Comparison of ENCODE assay signal across 32 cellular contexts in the genomic region with DNA sequence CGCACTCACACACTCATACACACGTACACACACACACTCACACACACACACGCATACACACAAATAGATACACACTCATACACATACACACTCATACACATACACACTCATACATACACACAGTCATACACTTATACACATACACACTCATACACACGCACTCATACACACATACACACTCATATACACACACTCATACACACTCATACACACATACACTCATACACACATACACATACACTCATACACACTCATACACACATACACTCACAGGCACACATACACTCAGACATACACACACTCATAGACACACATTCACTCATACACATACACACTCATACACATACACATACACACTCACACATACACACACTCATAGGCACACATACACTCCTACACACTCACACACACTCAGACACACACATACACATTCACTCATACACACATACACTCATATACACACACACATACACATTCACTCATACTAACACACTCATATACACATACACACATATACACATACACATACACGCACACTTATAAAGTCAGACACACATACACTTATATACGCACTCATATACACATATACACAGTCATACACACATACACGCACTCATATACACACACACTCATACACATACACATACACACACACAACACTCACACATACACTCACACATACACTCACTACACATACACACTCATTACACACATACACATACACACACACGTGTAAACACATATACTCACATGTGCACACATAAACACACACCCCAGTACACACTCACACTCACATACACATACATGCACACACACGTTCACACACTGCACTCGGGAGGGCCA. TPM values are rescaled to one million over a fixed set of nuclear protein-coding genes. Genes with fewer than 3 reads are reported as not detected.
"Had no signal": no experiment of that assay in that cellular context is flagged by ENCODE, and none has a peak within 500 bp of the region (broad histone marks: within the 10 kb centered on the region; RNA-seq: fewer than 3 reads in every experiment).

No MANE protein-coding gene starts in this region.

- H3K36me3 ChIP-seq: ascending aorta, brain microvascular endothelial cell, esophagus muscularis mucosa, heart right ventricle, lower lobe of right lung, pancreas, upper lobe of left lung had no signal

- DNase-seq: activated CD4-positive, alpha-beta T cell treated with anti-CD3 and anti-CD28 coated beads for 4 hours; activated CD4-positive, alpha-beta T cell treated with anti-CD3 and anti-CD28 coated beads, Interleukin-2, amount 50 U/mL, for 4 hours; activated CD8-positive, alpha-beta memory T cell treated with anti-CD3 and anti-CD28 coated beads for 24 hours; activated effector memory CD4-positive, alpha-beta T cell treated with anti-CD3 and anti-CD28 coated beads, Interleukin-2, amount 50 U/mL, for 16 hours; activated naive CD4-positive, alpha-beta T cell treated with anti-CD3 and anti-CD28 coated beads for 36 hours; activated naive CD8-positive, alpha-beta T cell treated with anti-CD3 and anti-CD28 coated beads, Interleukin-2, amount 10 ng/mL, durations not matched to agents 7 days and 5 days; brain microvascular endothelial cell; central memory CD4-positive, alpha-beta T cell; effector CD4-positive, alpha-beta T cell; foreskin melanocyte; kidney glomerular epithelial cell; lower lobe of right lung; nucleus accumbens; psoas muscle; stimulated activated CD4-positive, alpha-beta T cell treated with anti-CD3 and anti-CD28 coated beads, Interleukin-1b, Interleukin-23, amount 100 ng/mL, for 48 hours; stimulated activated CD4-positive, alpha-beta T cell treated with anti-CD3 and anti-CD28 coated beads, Interleukin-4, amount 100 ng/mL, for 4 hours; stimulated activated CD8-positive, alpha-beta memory T cell treated with anti-CD3 and anti-CD28 coated beads, Interleukin-4, amount 100 ng/mL, for 48 hours; stimulated activated naive CD8-positive, alpha-beta T cell treated with anti-CD3 and anti-CD28 coated beads, Interleukin-15, amount 100 ng/mL, for 72 hours; substantia nigra; T-helper 9 cell had no signal

- FAIRE-seq: pancreas, TTC549 had no signal

- H3K27ac ChIP-seq: ascending aorta, brain microvascular endothelial cell, esophagus muscularis mucosa, heart right ventricle, lower lobe of right lung, pancreas, psoas muscle, upper lobe of left lung, VCaP had no signal

- H3K27me3 ChIP-seq: ascending aorta, brain microvascular endothelial cell, esophagus muscularis mucosa, heart right ventricle, pancreas, upper lobe of left lung had no signal

- H3K9me3 ChIP-seq: ascending aorta, esophagus muscularis mucosa, heart right ventricle, lower lobe of right lung, mucosa of descending colon, pancreas, psoas muscle, upper lobe of left lung had no signal

- ATAC-seq: heart right ventricle; left lobe of liver; lower lobe of right lung; mucosa of descending colon; pancreas; psoas muscle; stimulated activated memory B cell treated with anti-CD40 and anti-IgM and Interleukin-4, amounts not matched to agents 10 μg/mL and 1 μg/mL and 100 μg/mL, for 72 hours; stimulated activated naive CD8-positive, alpha-beta T cell treated with anti-CD3 and anti-CD28 coated beads, Interleukin-15, amount 100 ng/mL, for 72 hours had no signal

- H3K4me2 ChIP-seq: smooth muscle cell had no signal

- H3K4me1 ChIP-seq: ascending aorta, esophagus muscularis mucosa, lower lobe of right lung, pancreas, psoas muscle, upper lobe of left lung had no signal

- H3K4me3 ChIP-seq: ascending aorta, esophagus muscularis mucosa, heart right ventricle, lower lobe of right lung, mucosa of descending colon, pancreas, psoas muscle, smooth muscle cell, upper lobe of left lung had no signal

RNA-seq across cellular contexts. Expression of a gene that starts 28.7 kb away (rescaled TPM):
- total RNA-seq: activated naive CD4-positive, alpha-beta T cell treated with anti-CD3 and anti-CD28 coated beads for 36 hours; activated naive CD8-positive, alpha-beta T cell treated with anti-CD3 and anti-CD28 coated beads, Interleukin-2, amount 10 ng/mL, durations not matched to agents 7 days and 5 days; activated T-helper 1 cell treated with anti-CD3 and anti-CD28 coated beads, Interleukin-12 subunit alpha, Interleukin-12 subunit beta, Interleukin-2, Interleukin-4 antibody, amounts not matched to agents 30 ng/mL and 10 ng/mL and 1 ng/mL, durations not matched to agents 14 hours and 24 hours and 36 hours had no signal

RNA-seq across cellular contexts. Expression of a gene that starts 51.6 kb away (rescaled TPM):
- total RNA-seq: ascending aorta had no signal
